Comparison of ENCODE assay signal across 18 cellular contexts in genomic region chr9:33304367-33304766, GRCh38.
"Had no signal": no experiment of that assay in that cellular context is flagged by ENCODE, and none has a peak within 500 bp of the region (broad histone marks: within the 10 kb centered on the region; RNA-seq: fewer than 3 reads in every experiment).

No MANE protein-coding gene starts in this region.

- ATAC-seq: body of pancreas; gastroesophageal sphincter; left lung; natural killer cell treated with Interleukin-12 subunit alpha and Interleukin-12 subunit beta and Interleukin-15 and Interleukin-18, amount 100 ng/mL, for 72 hours; stimulated activated naive CD8-positive, alpha-beta T cell treated with anti-CD3 and anti-CD28 coated beads, Interleukin-15, Interleukin-2, amounts not matched to agents 100 U/mL and 50 U/mL, for 24 hours had no signal

- FAIRE-seq: TTC549 had no signal

- DNase-seq: activated CD4-positive, CD25-positive, alpha-beta regulatory T cell; activated naive CD4-positive, alpha-beta T cell treated with anti-CD3 and anti-CD28 coated beads, Interleukin-2, amount 50 U/mL, for 16 hours; body of pancreas; cortex of kidney; effector memory CD4-positive, alpha-beta T cell; islet precursor cell; left lung; mesenchymal stem cell; nucleus accumbens; stimulated activated CD4-positive, alpha-beta T cell treated with anti-CD3 and anti-CD28 coated beads, Interleukin-12 subunit alpha, Interleukin-12 subunit beta, amount 100 ng/mL, for 4 hours; stimulated activated CD4-positive, alpha-beta T cell treated with anti-CD3 and anti-CD28 coated beads, Interleukin-2, amount 100 ng/mL, for 48 hours; stimulated activated naive CD8-positive, alpha-beta T cell treated with anti-CD3 and anti-CD28 coated beads, Interleukin-15, Interleukin-2, amounts not matched to agents 100 U/mL and 50 U/mL, for 24 hours; upper lobe of left lung had no signal

- H3K27ac Mint-ChIP-seq: natural killer cell treated with Interleukin-12 subunit alpha and Interleukin-12 subunit beta and Interleukin-15 and Interleukin-18, amount 100 ng/mL, for 72 hours had no signal

- H3K9me3 Mint-ChIP-seq: central memory CD8-positive, alpha-beta T cell; natural killer cell treated with Interleukin-12 subunit alpha and Interleukin-12 subunit beta and Interleukin-15 and Interleukin-18, amount 100 ng/mL, for 72 hours had no signal

- H3K27me3 Mint-ChIP-seq: central memory CD8-positive, alpha-beta T cell; natural killer cell treated with Interleukin-12 subunit alpha and Interleukin-12 subunit beta and Interleukin-15 and Interleukin-18, amount 100 ng/mL, for 72 hours had no signal

- H3K4me3 Mint-ChIP-seq: central memory CD8-positive, alpha-beta T cell; natural killer cell treated with Interleukin-12 subunit alpha and Interleukin-12 subunit beta and Interleukin-15 and Interleukin-18, amount 100 ng/mL, for 72 hours had no signal

- H3K9me3 ChIP-seq: body of pancreas, gastroesophageal sphincter, left lung, suprapubic skin, upper lobe of left lung had no signal
